22 cellular contexts compared by ENCODE assay signal in the genomic region with DNA sequence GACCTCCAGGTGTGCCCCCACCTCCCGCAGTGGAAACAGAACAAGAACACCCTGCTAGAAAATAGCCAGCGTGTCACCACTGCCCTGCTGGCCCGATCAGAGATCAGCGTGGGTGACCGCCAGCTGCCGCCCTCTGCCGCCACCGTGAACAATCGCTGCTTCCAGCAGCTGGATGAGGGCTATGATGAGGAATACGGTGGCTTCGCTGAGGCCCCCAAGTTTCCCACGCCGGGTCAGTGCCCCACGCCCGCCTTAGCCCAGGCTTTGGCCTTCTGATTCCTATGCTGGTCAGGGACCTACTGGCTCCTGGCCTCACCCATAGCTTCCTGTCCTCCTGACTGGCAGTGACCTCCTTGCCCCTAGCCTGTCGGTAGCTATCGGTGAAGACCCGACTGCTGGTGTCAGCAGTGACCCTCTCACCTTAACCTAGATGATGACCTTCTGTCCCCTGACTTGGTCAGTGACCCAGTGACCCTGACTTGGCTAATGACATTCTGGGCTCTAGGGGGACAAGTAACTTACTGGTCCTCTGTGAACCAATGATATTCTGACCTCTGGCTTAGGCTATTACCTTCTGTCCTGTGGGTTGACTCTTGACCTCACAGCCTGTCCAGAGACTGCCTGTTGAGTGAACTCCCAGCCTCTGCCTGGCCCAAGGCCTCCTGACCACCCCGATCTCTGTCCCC. TPM values are rescaled to one million over a fixed set of nuclear protein-coding genes. Genes with fewer than 3 reads are reported as not detected.
DNase-seq lines count a peak whose midpoint lies in the region; ATAC-seq, FAIRE-seq and TF ChIP-seq lines count a peak whose summit lies in the region.
"Had no signal": no experiment of that assay in that cellular context is flagged by ENCODE, and none has a peak within 500 bp of the region (broad histone marks: within the 10 kb centered on the region; RNA-seq: fewer than 3 reads in every experiment).

No MANE protein-coding gene starts in this region.

- no peak overlapping the region for H2AFZ ChIP-seq in H1 (ENCODE audit: low read length)
- H2AFZ ChIP-seq: GM23248 had no signal

- H3K79me1 ChIP-seq in H1 (ENCODE audit: low read depth, low read length): no peaks in the 10 kb centered on the region
- H3K79me1 ChIP-seq in mesendoderm (ENCODE audit: low read length): no peaks in the 10 kb centered on the region

- H3K4ac ChIP-seq in H1 (replicated peaks; ENCODE audit: insufficient read length, low read depth, low read length): no peak overlapping the region
- H3K4ac ChIP-seq in mesendoderm (ENCODE audit: low read depth, low read length): no peak overlapping the region

- H3K14ac ChIP-seq in H1 (ENCODE audit: insufficient read length): no peak overlapping the region

- H4K20me1 ChIP-seq in H1 (replicated peaks in 1 of 2; ENCODE audit: control insufficient read depth in 1 of 2, insufficient read depth in 2 of 2, low read length in 2 of 2): no peaks in the 10 kb centered on the region
- H4K20me1 ChIP-seq: BLaER1 had no signal

- 92% methylated on average over 18 of the region's 19 CpGs; no CpG with 5 or more reads in 1 of the 2 experiments for WGBS in H1 (ENCODE audit: extremely low coverage in 1 of 2, insufficient coverage in 1 of 2, insufficient read length in 1 of 2, insufficient replicate concordance in 2 of 2, low coverage in 1 of 2, low lambda C conversion rate in 2 of 2, missing lambda C conversion rate in 1 of 2), 2 experiments
- WGBS in mesendoderm (ENCODE audit: extremely low coverage, insufficient coverage, low lambda C conversion rate): no CpG with 5 or more reads among the region's 19 CpGs
- 92 to 94% methylated on average over 17 to 19 of the region's 19 CpGs for WGBS in thyroid gland, 2 donors

- H3K9ac ChIP-seq in H1 (replicated peaks in 1 of 4; ENCODE audit: extremely low read depth in 1 of 4, low read depth in 3 of 4, low read length in 3 of 4): no peak overlapping the region
- no peak overlapping the region for H3K9ac ChIP-seq in mesendoderm (ENCODE audit: low read length)
- H3K9ac ChIP-seq: BLaER1, GM23248, KMS-11 had no signal

- H3K56ac ChIP-seq in H1 (replicated peaks; ENCODE audit: insufficient read length, low read depth, low read length) (no peak overlapping the region), mesendoderm (ENCODE audit: low read length) (peak overlapping the region; percentile 25)

- TF ChIP-seq CTCF in HEK293 (tag by site-specific recombination; IDR thresholded peaks at IDR 0.05) (no peak), Panc1 (IDR thresholded peaks at IDR 0.05) (no peak), H1 (IDR thresholded peaks at IDR 0.05; ENCODE audit: control extremely low read depth in 1 of 3, insufficient read depth in 1 of 3, low read depth in 1 of 3, low read length in 3 of 3) (no peak), thyroid gland (IDR thresholded peaks at IDR 0.05) (no peak)

- H4K5ac ChIP-seq in H1 (ENCODE audit: insufficient read length, low read depth, low read length) (no peak overlapping the region), mesendoderm (ENCODE audit: low read length) (no peak overlapping the region)

- POLR2A ChIA-PET in HEK293 (lab: Yijun Ruan, JAX) (interaction anchor here (0.5 to 2.5 kb wide), 4 partner anchors 11 to 209 kb away, joined by 3 to 13 read pairs (median 4); partner anchors contain the start of gene CACNA1G), Panc1 (lab: Charles Lee) (interaction anchor here (0.6 kb wide), 1 partner anchor 214 kb away, joined by 13 read pairs; no protein-coding TSS in a partner anchor), H1 (lab: Charles Lee; ENCODE audit: partially characterized antibody) (interaction anchor here (0.6 to 1.7 kb wide), 5 partner anchors 7 to 421 kb away, joined by 3 to 6 read pairs (median 4); partner anchors contain the start of gene TOB1)

- CTCF ChIA-PET in HEK293 (lab: Yijun Ruan, JAX): interaction anchor here (0.6 to 7.4 kb wide), 17 partner anchors 9 to 293 kb away, joined by 3 to 231 read pairs (median 9); partner anchors contain the start of gene CACNA1G
- CTCF ChIA-PET in Panc1 (lab: Charles Lee): interaction anchor here (0.8 to 3.6 kb wide), 3 partner anchors 11 to 90 kb away, joined by 3 to 17 read pairs (median 15); partner anchors contain the start of gene CACNA1G
- CTCF ChIA-PET in H1 (lab: Charles Lee; ENCODE audit: partially characterized antibody): interaction anchor here (0.6 to 12.4 kb wide), 29 partner anchors 11 to 293 kb away, joined by 3 to 404 read pairs (median 7); partner anchors contain the start of genes CACNA1G and WFIKKN2

- DNase-seq in Panc1 (ENCODE audit: low read depth, low spot score): no peak
- DNase-seq in H1 (ENCODE audit: low read depth in 1 of 2, low spot score in 2 of 2): no peak
- DNase-seq in mesendoderm: no peak
- no peak for DNase-seq in occipital lobe (lab: John Stamatoyannopoulos, UW)
- DNase-seq in thyroid gland: no peak
- DNase-seq in GM12892 (ENCODE audit: insufficient read length): no peak
- no peak for DNase-seq in GM03348 (ENCODE audit: low spot score)
- DNase-seq: CD4-positive, alpha-beta memory T cell; GM23248; NCI-H1417; NCI-H187; NCI-H2107; NCI-H510A; NCI-H774; OCI-M1; SHP77 treated with DMSO at 0.1 percent for 48 hours had no signal

- peak overlapping the region; percentile 44; the same call in 1 of the 2 replicates for H2AK5ac ChIP-seq in H1 (ENCODE audit: low read depth, low read length)
- H2AK5ac ChIP-seq in mesendoderm (ENCODE audit: low read length): no peak overlapping the region

- H3K4me1 ChIP-seq in HEK293 (ENCODE audit: control insufficient read depth, insufficient read depth, low read length) (peaks cover 8% of the 10 kb centered on the region), Panc1 (ENCODE audit: control insufficient read depth, insufficient read depth, low read length) (peaks cover 12% of the 10 kb centered on the region), H1 (replicated peaks in 1 of 4; ENCODE audit: control insufficient read depth in 3 of 4, insufficient read depth in 4 of 4, low read length in 3 of 4) (peaks cover 3 to 12% (median 6%) of the 10 kb centered on the region in 4 experiments), mesendoderm (ENCODE audit: control insufficient read depth, low read depth, low read length) (peaks cover 3% of the 10 kb centered on the region), thyroid gland (peaks cover 8 to 15% of the 10 kb centered on the region in 2 donors)

- H3K23me2 ChIP-seq in H1 (ENCODE audit: low read depth, low read length): no peaks in the 10 kb centered on the region

- H2BK5ac ChIP-seq in H1 (ENCODE audit: low read depth, low read length): no peak overlapping the region
- no peak overlapping the region for H2BK5ac ChIP-seq in mesendoderm (ENCODE audit: low read length)

- intact Hi-C loops in Panc1 (cut with micrococcal nuclease; ENCODE audit: unreplicated experiment): loop anchor here (5.0 kb wide), 1 partner anchor 293 kb away; no protein-coding TSS in a partner anchor
- intact Hi-C loops in thyroid gland (cut with DNase I): loop anchor here (5.0 kb wide), 2 partner anchors 158 to 293 kb away; partner anchors contain the start of gene ANKRD40

- FAIRE-seq in H1 (lab: Jason Lieb, UNC) (no peak), GM12892 (lab: Jason Lieb, UNC) (no peak)

- no peak overlapping the region for H2BK12ac ChIP-seq in H1 (ENCODE audit: low read depth, low read length)

- no peaks in the 10 kb centered on the region for H3K79me2 ChIP-seq in H1 (ENCODE audit: control insufficient read depth in 1 of 2, insufficient read depth in 2 of 2, low read length in 2 of 2)
- no peaks in the 10 kb centered on the region for H3K79me2 ChIP-seq in mesendoderm (ENCODE audit: control insufficient read depth, insufficient read depth, low read length)

- H2BK15ac ChIP-seq in H1 (ENCODE audit: low read length): 0 out of 2 replicates have a peak overlapping the region, but pooled peaks have one; percentile 72
- no peak overlapping the region for H2BK15ac ChIP-seq in mesendoderm (replicated peaks; ENCODE audit: low read depth)

- H4K8ac ChIP-seq in H1 (ENCODE audit: extremely low read depth, insufficient read depth, low read length): no peak overlapping the region
- H4K8ac ChIP-seq in mesendoderm (ENCODE audit: low read depth, low read length): no peak overlapping the region

- no peak overlapping the region for H3K23ac ChIP-seq in H1 (ENCODE audit: insufficient read length)
- no peak overlapping the region for H3K23ac ChIP-seq in mesendoderm (ENCODE audit: low read length)

- H3K27me3 ChIP-seq in Panc1 (ENCODE audit: control insufficient read depth, insufficient read depth, low read length): no peaks in the 10 kb centered on the region
- H3K27me3 ChIP-seq in H1 (replicated peaks in 1 of 4; ENCODE audit: control insufficient read depth in 3 of 4, extremely low read depth in 1 of 4, insufficient read depth in 3 of 4, low read length in 3 of 4): no peaks in the 10 kb centered on the region
- H3K27me3 ChIP-seq in mesendoderm (ENCODE audit: insufficient read depth, low read length, poor library complexity): no peaks in the 10 kb centered on the region
- no peaks in the 10 kb centered on the region for H3K27me3 ChIP-seq in thyroid gland
- H3K27me3 ChIP-seq: BLaER1 had no signal

- no peak overlapping the region for H3K18ac ChIP-seq in H1 (ENCODE audit: extremely low read depth, low read length)
- no peak overlapping the region for H3K18ac ChIP-seq in mesendoderm (ENCODE audit: low read length)

- H3K9me3 ChIP-seq in HEK293 (ENCODE audit: control insufficient read depth, insufficient read depth, low read depth, low read length) (no peaks in the 10 kb centered on the region), Panc1 (ENCODE audit: control insufficient read depth, insufficient read depth, low read depth, low read length) (no peaks in the 10 kb centered on the region), H1 (ENCODE audit: insufficient read depth in 2 of 2, low read depth in 1 of 2, low read length in 1 of 2) (no peaks in the 10 kb centered on the region), thyroid gland (no peaks in the 10 kb centered on the region)
- H3K9me3 ChIP-seq: BLaER1 had no signal

- no peak for TF ChIP-seq EP300 in H1 (IDR thresholded peaks at IDR 0.05; ENCODE audit: borderline replicate concordance in 1 of 2, low read depth in 2 of 2, low read length in 2 of 2)

- H2BK120ac ChIP-seq in H1 (replicated peaks; ENCODE audit: low read depth, low read length) (no peak overlapping the region), mesendoderm (ENCODE audit: low read depth, low read length) (no peak overlapping the region)

- no peak for ATAC-seq in Panc1
- ATAC-seq: HCT116, SK-N-SH treated with all-trans-retinoic acid at 6 μM for 48 hours had no signal

- H3K27ac ChIP-seq in HEK293 (ENCODE audit: extremely low read depth, low read depth, low read length) (no peak overlapping the region), Panc1 (ENCODE audit: low read length) (no peak overlapping the region), H1 (ENCODE audit: low read depth, low read length) (no peak overlapping the region), mesendoderm (ENCODE audit: low read depth, low read length) (no peak overlapping the region), thyroid gland (no peak overlapping the region)
- H3K27ac ChIP-seq: BLaER1, GM23248, KMS-11 had no signal

- no peak for TF ChIP-seq POLR2A in H1 (IDR thresholded peaks at IDR 0.05; ENCODE audit: control extremely low read depth in 1 of 2, low read depth in 2 of 2, low read length in 2 of 2)
- TF ChIP-seq POLR2A in thyroid gland (IDR thresholded peaks at IDR 0.05): no peak
- TF ChIP-seq POLR2A in GM12892 (IDR thresholded peaks at IDR 0.05; ENCODE audit: low read depth, low read length): no peak

- H3K4me3 ChIP-seq in HEK293 (ENCODE audit: low read depth, low read length) (no peak overlapping the region), Panc1 (ENCODE audit: low read depth in 2 of 2, low read length in 2 of 2) (no peak overlapping the region), H1 (ENCODE audit: extremely low read depth in 1 of 4, insufficient read depth in 2 of 4, low read depth in 3 of 4, low read length in 4 of 4) (no peak overlapping the region), mesendoderm (ENCODE audit: low read length) (no peak overlapping the region), thyroid gland (replicated peaks in 1 of 3) (no peak overlapping the region)
- H3K4me3 ChIP-seq: BLaER1, GM23248 had no signal

- H4K91ac ChIP-seq in H1 (replicated peaks; ENCODE audit: insufficient read length, low read length): peak overlapping the region; percentile 47

- in situ Hi-C loops in Panc1 (cut with HindIII; ENCODE audit: low pct_unique_long_range_greater_than_20kb, low sequenced_read_pairs): no loop called here

- no peak overlapping the region for H3K4me2 ChIP-seq in H1 (ENCODE audit: insufficient read depth in 1 of 2, low read depth in 2 of 2, low read length in 2 of 2)
- no peak overlapping the region for H3K4me2 ChIP-seq in mesendoderm (ENCODE audit: low read length)
- H3K4me2 ChIP-seq: BLaER1, KMS-11 had no signal

- TSS peak; percentile 73 for BruUV-seq in Panc1 (replicated peaks; lab: Mats Ljungman, UMichigan)

- peaks cover 0 to 21% of the 10 kb centered on the region in 2 experiments; a peak in 2 of 3 replicates for H3K36me3 ChIP-seq in HEK293 (ENCODE audit: control insufficient read depth in 2 of 2, insufficient read depth in 1 of 2, low read length in 2 of 2)
- no peaks in the 10 kb centered on the region for H3K36me3 ChIP-seq in Panc1 (ENCODE audit: control insufficient read depth, insufficient read depth, low read length)
- H3K36me3 ChIP-seq in H1 (ENCODE audit: control insufficient read depth in 2 of 4, insufficient read depth in 4 of 4, low read length in 3 of 4): no peaks in the 10 kb centered on the region
- H3K36me3 ChIP-seq in mesendoderm (ENCODE audit: control insufficient read depth, insufficient read depth, low read length): no peaks in the 10 kb centered on the region
- H3K36me3 ChIP-seq in thyroid gland: no peaks in the 10 kb centered on the region
- H3K36me3 ChIP-seq: BLaER1 had no signal

- no peak for TF ChIP-seq RAD21 in H1 (IDR thresholded peaks at IDR 0.05 in 1 of 2, conservative IDR thresholded peaks at IDR 0.05 in 1 of 2; ENCODE audit: low read depth in 2 of 2, low read length in 2 of 2)

- no peak overlapping the region for H2BK20ac ChIP-seq in H1 (ENCODE audit: low read length)

RNA-seq across cellular contexts. Expression of gene SPATA20, which starts 2.4 kb away (rescaled TPM):
- 82.2 TPM for total RNA-seq in Panc1 (2021; ENCODE audit: unreplicated experiment)
- polyA plus RNA-seq in Panc1 (2012; ENCODE audit: insufficient read length): 77.3 TPM
- total RNA-seq in H1 (2021; fragmentation: NEBNext Ultra II Directional; extraction: Animal tissue kit (Norgen Biotek cat#: 25700)): 16.2 and 16.7 TPM in 2 replicates
- 17.5 and 23.2 TPM in 2 replicates for polyA plus RNA-seq in H1 (2011; rRNA removed)
- polyA plus RNA-seq in H1 (2011; cell fraction: cytosol; rRNA removed): 18.3 TPM
- 124 TPM for polyA plus RNA-seq in H1 (2011; cell fraction: nucleus; rRNA removed)
- 10.5 to 22.8 TPM (median 22.0 TPM) in 4 replicates for polyA plus RNA-seq in H1 (2012, experiment 1 of 2)
- 15.5 TPM for polyA plus RNA-seq in H1 (2012, experiment 2 of 2)
- polyA plus RNA-seq in H1 (2013, experiment 1 of 2): 16.1 TPM
- polyA plus RNA-seq in H1 (2013, experiment 2 of 2): 14.2 TPM
- 9.0 and 10.5 TPM in 2 replicates for polyA minus RNA-seq in H1 (2011; rRNA and poly(A)+ RNA removed)
- 10.6 TPM for polyA minus RNA-seq in H1 (2011; cell fraction: cytosol; rRNA and poly(A)+ RNA removed)
- 32.9 TPM for polyA minus RNA-seq in H1 (2011; cell fraction: nucleus; rRNA and poly(A)+ RNA removed)
- polyA plus RNA-seq in mesendoderm (2013, experiment 1 of 2): 9.8 TPM
- 9.4 TPM for polyA plus RNA-seq in mesendoderm (2013, experiment 2 of 2)
- 16.2 TPM for total RNA-seq in occipital lobe
- total RNA-seq in thyroid gland: 100 to 1,000 TPM in 3 of 4 donors, 10 to 100 TPM in 1; 94.9 to 177 (median 125) TPM
- 18.4 TPM for polyA plus RNA-seq in GM12892 (2012; ENCODE audit: missing spikeins)

RNA-seq across cellular contexts. Expression of gene CACNA1G, which starts 11.1 kb away (rescaled TPM):
- total RNA-seq in Panc1 (2021; ENCODE audit: unreplicated experiment) (10.0 TPM), occipital lobe (20.1 TPM), thyroid gland (1 to 10 TPM in 1 of 4 donors, under 1 TPM in 3; 0.13 to 3.3 (median 0.52) TPM)
- 9.7 TPM for polyA plus RNA-seq in Panc1 (2012; ENCODE audit: insufficient read length)
- 4.8 and 4.9 TPM in 2 replicates for total RNA-seq in H1 (2021; fragmentation: NEBNext Ultra II Directional; extraction: Animal tissue kit (Norgen Biotek cat#: 25700))
- polyA plus RNA-seq in H1 (2011; rRNA removed): 2.9 and 4.8 TPM in 2 replicates
- polyA plus RNA-seq in H1 (2011; cell fraction: cytosol; rRNA removed): 3.4 TPM
- polyA plus RNA-seq in H1 (2011; cell fraction: nucleus; rRNA removed): 10.8 TPM
- 4.0 to 4.7 TPM (median 4.5 TPM) in 4 replicates for polyA plus RNA-seq in H1 (2012, experiment 1 of 2)
- 4.1 TPM for polyA plus RNA-seq in H1 (2012, experiment 2 of 2)
- polyA plus RNA-seq in H1 (2013, experiment 1 of 2): 2.5 TPM
- 2.6 TPM for polyA plus RNA-seq in H1 (2013, experiment 2 of 2)
- 5.9 and 6.1 TPM in 2 replicates for polyA minus RNA-seq in H1 (2011; rRNA and poly(A)+ RNA removed)
- 3.8 TPM for polyA minus RNA-seq in H1 (2011; cell fraction: cytosol; rRNA and poly(A)+ RNA removed)
- 7.7 TPM for polyA minus RNA-seq in H1 (2011; cell fraction: nucleus; rRNA and poly(A)+ RNA removed)
- 1.8 TPM for polyA plus RNA-seq in mesendoderm (2013, experiment 1 of 2)
- 1.6 TPM for polyA plus RNA-seq in mesendoderm (2013, experiment 2 of 2)
- polyA plus RNA-seq in GM12892 (2012; ENCODE audit: missing spikeins): 0.15 TPM
- total RNA-seq: CD4-positive, alpha-beta memory T cell had no signal
- polyA plus RNA-seq: CD4-positive, alpha-beta memory T cell had no signal

RNA-seq across cellular contexts. Expression of gene EPN3, which starts 16.9 kb away (rescaled TPM):
- total RNA-seq in Panc1 (2021; ENCODE audit: unreplicated experiment) (0.92 TPM), occipital lobe (0.31 TPM), thyroid gland (10 to 100 TPM in 1 of 4 donors, 1 to 10 TPM in 1, under 1 TPM in 1, not detected in 1; 0.63 to 31.6 (median 3.5) TPM)
- 0.67 TPM for polyA plus RNA-seq in Panc1 (2012; ENCODE audit: insufficient read length)
- total RNA-seq in H1 (2021; fragmentation: NEBNext Ultra II Directional; extraction: Animal tissue kit (Norgen Biotek cat#: 25700)): 5.8 and 7.9 TPM in 2 replicates
- polyA plus RNA-seq in H1 (2011; rRNA removed): 6.7 and 8.1 TPM in 2 replicates
- polyA plus RNA-seq in H1 (2011; cell fraction: cytosol; rRNA removed): 4.7 TPM
- polyA plus RNA-seq in H1 (2011; cell fraction: nucleus; rRNA removed): 9.8 TPM
- polyA plus RNA-seq in H1 (2012, experiment 1 of 2): 4.6 to 8.1 TPM (median 4.8 TPM) in 4 replicates
- 18.3 TPM for polyA plus RNA-seq in H1 (2012, experiment 2 of 2)
- 4.9 TPM for polyA plus RNA-seq in H1 (2013, experiment 1 of 2)
- 5.5 TPM for polyA plus RNA-seq in H1 (2013, experiment 2 of 2)
- polyA minus RNA-seq in H1 (2011; rRNA and poly(A)+ RNA removed): 3.8 and 4.1 TPM in 2 replicates
- 5.2 TPM for polyA minus RNA-seq in H1 (2011; cell fraction: cytosol; rRNA and poly(A)+ RNA removed)
- polyA minus RNA-seq in H1 (2011; cell fraction: nucleus; rRNA and poly(A)+ RNA removed): 11.3 TPM
- 3.7 TPM for polyA plus RNA-seq in mesendoderm (2013, experiment 1 of 2)
- polyA plus RNA-seq in mesendoderm (2013, experiment 2 of 2): 3.0 TPM
- polyA plus RNA-seq in GM12892 (2012; ENCODE audit: missing spikeins): not detected
- total RNA-seq: CD4-positive, alpha-beta memory T cell; GM23248; RPMI7951 had no signal
- polyA plus RNA-seq: CD4-positive, alpha-beta memory T cell; GM23248 had no signal

RNA-seq across cellular contexts. Expression of gene MYCBPAP, which starts 41.2 kb away (rescaled TPM):
- 2.2 TPM for total RNA-seq in Panc1 (2021; ENCODE audit: unreplicated experiment)
- polyA plus RNA-seq in Panc1 (2012; ENCODE audit: insufficient read length): 3.7 TPM
- total RNA-seq in H1 (2021; fragmentation: NEBNext Ultra II Directional; extraction: Animal tissue kit (Norgen Biotek cat#: 25700)): 1.7 and 3.3 TPM in 2 replicates
- 0.89 and 1.2 TPM in 2 replicates for polyA plus RNA-seq in H1 (2011; rRNA removed)
- 2.8 TPM for polyA plus RNA-seq in H1 (2011; cell fraction: cytosol; rRNA removed)
- 9.0 TPM for polyA plus RNA-seq in H1 (2011; cell fraction: nucleus; rRNA removed)
- polyA plus RNA-seq in H1 (2012, experiment 1 of 2): 0.88 to 2.6 TPM (median 2.1 TPM) in 4 replicates
- polyA plus RNA-seq in H1 (2012, experiment 2 of 2): 1.0 TPM
- polyA plus RNA-seq in H1 (2013, experiment 1 of 2): 0.85 TPM
- polyA plus RNA-seq in H1 (2013, experiment 2 of 2): 0.68 TPM
- polyA minus RNA-seq in H1 (2011; rRNA and poly(A)+ RNA removed): 2.2 and 2.6 TPM in 2 replicates
- polyA minus RNA-seq in H1 (2011; cell fraction: cytosol; rRNA and poly(A)+ RNA removed): 2.4 TPM
- 6.1 TPM for polyA minus RNA-seq in H1 (2011; cell fraction: nucleus; rRNA and poly(A)+ RNA removed)
- polyA plus RNA-seq in mesendoderm (2013, experiment 1 of 2): 0.17 TPM
- 0.15 TPM for polyA plus RNA-seq in mesendoderm (2013, experiment 2 of 2)
- total RNA-seq in occipital lobe: 2.0 TPM
- 1 to 10 TPM in 3 of 4 donors, under 1 TPM in 1; 0.78 to 3.2 (median 1.6) TPM for total RNA-seq in thyroid gland
- 0.74 TPM for polyA plus RNA-seq in GM12892 (2012; ENCODE audit: missing spikeins)
- total RNA-seq: RPMI7951 had no signal

Comparison
In these comparisons a context has a peak if more than half of its experiments do, and no peak if none do; other contexts are left out.
1. Of the 6 proteins assayed by ChIP-seq in both HEK293 and H1: peak only in HEK293: BCL11A; only in H1: none; in both: none; in neither: 5.